In the genomic region with DNA sequence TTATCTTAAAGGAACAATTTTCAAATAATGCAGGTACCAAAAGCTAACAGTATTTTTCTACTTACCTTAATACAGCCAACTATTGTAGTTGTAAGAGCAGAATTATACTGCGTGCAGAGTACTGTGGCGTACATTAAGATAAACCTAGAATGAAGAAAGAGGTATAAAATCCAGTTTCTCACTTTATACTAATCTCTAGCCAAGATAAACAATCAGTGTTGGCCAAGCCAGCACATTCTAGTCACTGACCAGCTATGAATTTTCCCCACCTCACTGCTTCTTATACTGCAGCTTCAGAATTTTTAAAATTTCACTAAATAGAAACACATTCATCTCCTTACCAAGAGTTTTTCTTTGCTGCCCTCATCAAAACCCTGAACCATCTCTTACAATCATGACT, we compare ENCODE assay signal across 13 cellular contexts. TPM values are rescaled to one million over a fixed set of nuclear protein-coding genes. Genes with fewer than 3 reads are reported as not detected.
DNase-seq lines count a peak whose midpoint lies in the region; ATAC-seq and TF ChIP-seq lines count a peak whose summit lies in the region.
"Had no signal": no experiment of that assay in that cellular context is flagged by ENCODE, and none has a peak within 500 bp of the region (broad histone marks: within the 10 kb centered on the region; RNA-seq: fewer than 3 reads in every experiment).

No MANE protein-coding gene starts in this region.

- no peaks in the 10 kb centered on the region for H3K9me3 Mint-ChIP-seq in mesothelial cell of epicardium
- H3K9me3 Mint-ChIP-seq: effector memory CD8-positive, alpha-beta T cell had no signal

- H3K27ac Mint-ChIP-seq in mesothelial cell of epicardium, result peak overlapping the region; percentile 89
- H3K27ac Mint-ChIP-seq: effector memory CD8-positive, alpha-beta T cell had no signal

- peaks cover 20% of the 10 kb centered on the region for H3K36me3 Mint-ChIP-seq in mesothelial cell of epicardium

- intact Hi-C loops in heart left ventricle (cut with DNase I) (no loop called here), esophagus muscularis mucosa (cut with DNase I) (no loop called here), vagina (cut with DNase I) (no loop called here)

- H3K4me3 ChIP-seq in heart left ventricle, result no peak overlapping the region
- H3K4me3 ChIP-seq in right atrium auricular region, result no peak overlapping the region
- no peak overlapping the region for H3K4me3 ChIP-seq in esophagus muscularis mucosa
- no peak overlapping the region for H3K4me3 ChIP-seq in vagina
- H3K4me3 ChIP-seq: SJSA1 had no signal

- no peaks in the 10 kb centered on the region for H3K27me3 Mint-ChIP-seq in mesothelial cell of epicardium (ENCODE audit: low read depth)
- H3K27me3 Mint-ChIP-seq: effector memory CD8-positive, alpha-beta T cell had no signal

- peaks cover 27% of the 10 kb centered on the region for H3K4me1 Mint-ChIP-seq in mesothelial cell of epicardium

- H3K36me3 ChIP-seq in heart left ventricle (peaks cover 0 to 55% (median 30%) of the 10 kb centered on the region in 9 donors), right atrium auricular region (no peaks in the 10 kb centered on the region), esophagus muscularis mucosa (peaks cover 0 to 29% (median 7%) of the 10 kb centered on the region in 4 donors), vagina (peaks cover 0 to 14% of the 10 kb centered on the region in 2 donors)

- TF ChIP-seq CTCF in heart left ventricle (IDR thresholded peaks at IDR 0.05) (no peak), right atrium auricular region (IDR thresholded peaks at IDR 0.05) (no peak), esophagus muscularis mucosa (IDR thresholded peaks at IDR 0.05) (no peak), mesothelial cell of epicardium (IDR thresholded peaks at IDR 0.05; ENCODE audit: unreplicated experiment) (no peak), vagina (IDR thresholded peaks at IDR 0.05) (no peak)

- H3K27ac ChIP-seq in heart left ventricle, result peak overlapping the region in 11 of 12 donors; percentile 1 to 84 (median 56)
- peak overlapping the region in 1 of 2 donors; percentile 55 for H3K27ac ChIP-seq in right atrium auricular region
- peak overlapping the region; percentile 58 to 75 (median 68) for H3K27ac ChIP-seq in esophagus muscularis mucosa (replicated peaks in 1 of 4)
- H3K27ac ChIP-seq in vagina, result peak overlapping the region; percentile 78
- H3K27ac ChIP-seq: SJSA1 had no signal

- H3K4me3 Mint-ChIP-seq in mesothelial cell of epicardium, result no peak overlapping the region
- H3K4me3 Mint-ChIP-seq: effector memory CD8-positive, alpha-beta T cell had no signal

- H3K9me3 ChIP-seq in heart left ventricle, result no peaks in the 10 kb centered on the region
- no peaks in the 10 kb centered on the region for H3K9me3 ChIP-seq in right atrium auricular region
- H3K9me3 ChIP-seq in esophagus muscularis mucosa, result no peaks in the 10 kb centered on the region
- no peaks in the 10 kb centered on the region for H3K9me3 ChIP-seq in vagina
- H3K9me3 ChIP-seq: SJSA1 had no signal

- no peak for TF ChIP-seq POLR2A in heart left ventricle (IDR thresholded peaks at IDR 0.05)
- TF ChIP-seq POLR2A in esophagus muscularis mucosa (IDR thresholded peaks at IDR 0.05; ENCODE audit: low read depth), result no peak
- no peak for TF ChIP-seq POLR2A in vagina (IDR thresholded peaks at IDR 0.05)

- WGBS in heart left ventricle, 4 donors, result 60 to 79% (median 69%) methylated on average over 2 of the region's 2 CpGs
- 43% methylated on average over 2 of the region's 2 CpGs for WGBS in esophagus muscularis mucosa

- DNase-seq in heart left ventricle (no peak), right atrium auricular region (ENCODE audit: low spot score) (no peak), esophagus muscularis mucosa (ENCODE audit: extremely low spot score) (no peak), mesothelial cell of epicardium (ENCODE audit: low spot score in 2 of 2, unreplicated experiment in 2 of 2) (no peak), vagina (ENCODE audit: extremely low spot score in 2 of 2) (no peak), GM19238 (ENCODE audit: insufficient read length, low spot score) (no peak)
- no peak for DNase-seq in activated CD4-positive, CD25-positive, alpha-beta regulatory T cell treated with anti-CD3 and anti-CD28 coated beads, Interleukin-2, amount 50 U/mL, for 72 hours
- DNase-seq: activated T-cell treated with anti-CD3 and anti-CD28 coated beads for 4 hours; DMS79; effector memory CD8-positive, alpha-beta T cell; NCI-H187 treated with DMSO at 0.1 percent for 48 hours had no signal

- peak in 3 of 4 donors; percentile 22 to 67 (median 46) for ATAC-seq in heart left ventricle
- ATAC-seq in HG02973 (IDR thresholded peaks at IDR 0.05; ENCODE audit: unreplicated experiment), result no peak
- ATAC-seq: effector memory CD8-positive, alpha-beta T cell had no signal

- no peak for TF ChIP-seq EP300 in esophagus muscularis mucosa (IDR thresholded peaks at IDR 0.05)

- H3K4me1 ChIP-seq in heart left ventricle, result peaks cover 3 to 28% (median 20%) of the 10 kb centered on the region in 12 donors
- peaks cover 0 to 20% of the 10 kb centered on the region in 2 donors for H3K4me1 ChIP-seq in right atrium auricular region
- H3K4me1 ChIP-seq in esophagus muscularis mucosa, result peaks cover 26 to 38% (median 35%) of the 10 kb centered on the region in 4 donors
- H3K4me1 ChIP-seq in vagina, result peaks cover 31% of the 10 kb centered on the region

- H3K27me3 ChIP-seq in heart left ventricle (no peaks in the 10 kb centered on the region), right atrium auricular region (no peaks in the 10 kb centered on the region), esophagus muscularis mucosa (no peaks in the 10 kb centered on the region), vagina (no peaks in the 10 kb centered on the region)
- H3K27me3 ChIP-seq: SJSA1 had no signal

RNA-seq across cellular contexts. Expression of a gene that starts 33.6 kb away (rescaled TPM):
- total RNA-seq in heart left ventricle (1 to 10 TPM; 2.9 to 6.8 (median 4.2) TPM), right atrium auricular region (1 to 10 TPM; 3.3 to 4.9 TPM), esophagus muscularis mucosa (1 to 10 TPM; 7.5 to 9.4 (median 8.2) TPM), mesothelial cell of epicardium (15.2 to 15.5 TPM (median 15.3 TPM) in 3 replicates), vagina (13.3 TPM)
- polyA plus RNA-seq in heart left ventricle, result 1 to 10 TPM; 1.8 to 3.1 TPM
